In genomic region chr6:85945454-85946185, GRCh38 we compare ENCODE assay signal across 23 cellular contexts.
A peak's percentile ranks its signal among the peaks of the same experiment; 100 is the strongest.
DNase-seq lines count a peak whose midpoint lies in the region; ATAC-seq and TF ChIP-seq lines count a peak whose summit lies in the region.
"Had no signal": no experiment of that assay in that cellular context is flagged by ENCODE, and none has a peak within 500 bp of the region (broad histone marks: within the 10 kb centered on the region; RNA-seq: fewer than 3 reads in every experiment).

No MANE protein-coding gene starts in this region.

- H3K4me1 ChIP-seq in heart left ventricle: no peaks in the 10 kb centered on the region
- H3K4me1 ChIP-seq: BLaER1 treated with 17β-estradiol and CSF1 and Interleukin-3, amounts not matched to agents 10 nM and 100 nM; HAP-1 had no signal

- no peak overlapping the region for H3K27ac ChIP-seq in heart left ventricle
- H3K27ac ChIP-seq: BLaER1 treated with 17β-estradiol and CSF1 and Interleukin-3, amounts not matched to agents 10 nM and 100 nM; SK-N-MC had no signal

- no peaks in the 10 kb centered on the region for H3K27me3 Mint-ChIP-seq in activated T-helper 1 cell treated with anti-CD3 and anti-CD28 coated beads, Interleukin-12 subunit alpha, Interleukin-12 subunit beta, Interleukin-2, Interleukin-4 antibody, amounts not matched to agents 30 ng/mL and 10 ng/mL and 1 ng/mL, durations not matched to agents 14 hours and 24 hours and 36 hours (ENCODE audit: insufficient read depth)
- no peaks in the 10 kb centered on the region; the same call in 1 of the 2 replicates for H3K27me3 Mint-ChIP-seq in WTC11 (ENCODE audit: low read depth)
- H3K27me3 Mint-ChIP-seq: CD4-positive, alpha-beta T cell had no signal

- H3K36me3 Mint-ChIP-seq in activated T-helper 1 cell treated with anti-CD3 and anti-CD28 coated beads, Interleukin-12 subunit alpha, Interleukin-12 subunit beta, Interleukin-2, Interleukin-4 antibody, amounts not matched to agents 30 ng/mL and 10 ng/mL and 1 ng/mL, durations not matched to agents 14 hours and 24 hours and 36 hours (ENCODE audit: low read depth): no peaks in the 10 kb centered on the region
- H3K36me3 Mint-ChIP-seq in WTC11: no peaks in the 10 kb centered on the region

- H3K36me3 ChIP-seq in heart left ventricle: no peaks in the 10 kb centered on the region
- H3K36me3 ChIP-seq: BLaER1 treated with 17β-estradiol and CSF1 and Interleukin-3, amounts not matched to agents 10 nM and 100 nM; HAP-1; MG63 had no signal

- no peak for TF ChIP-seq CTCF in WTC11 (IDR thresholded peaks at IDR 0.05)
- TF ChIP-seq CTCF in heart left ventricle (IDR thresholded peaks at IDR 0.05): no peak

- in situ Hi-C loops in G401 (cut with HindIII; ENCODE audit: low sequenced_read_pairs): no loop called here

- no peak overlapping the region for H3K4me3 Mint-ChIP-seq in activated T-helper 1 cell treated with anti-CD3 and anti-CD28 coated beads, Interleukin-12 subunit alpha, Interleukin-12 subunit beta, Interleukin-2, Interleukin-4 antibody, amounts not matched to agents 30 ng/mL and 10 ng/mL and 1 ng/mL, durations not matched to agents 14 hours and 24 hours and 36 hours
- no peak overlapping the region for H3K4me3 Mint-ChIP-seq in WTC11
- H3K4me3 Mint-ChIP-seq: CD4-positive, alpha-beta T cell had no signal

- peak; percentile 98 for DNase-seq in G401 (ENCODE audit: low spot score)
- DNase-seq in NCI-H524 treated with DMSO at 0.1 percent for 48 hours (lab: John Stamatoyannopoulos, UW): peak; percentile 74
- DNase-seq in cerebellar nuclear complex (lab: John Stamatoyannopoulos, UW): peak; percentile 72 to 89
- peak; percentile 2 for DNase-seq in occipital lobe (lab: John Stamatoyannopoulos, UW)
- DNase-seq in activated T-helper 1 cell treated with anti-CD3 and anti-CD28 coated beads, Interleukin-12 subunit alpha, Interleukin-12 subunit beta, Interleukin-2, Interleukin-4 antibody, amounts not matched to agents 30 ng/mL and 10 ng/mL and 1 ng/mL, durations not matched to agents 14 hours and 24 hours and 36 hours (ENCODE audit: low spot score): no peak
- no peak for DNase-seq in WTC11 (ENCODE audit: low spot score)
- no peak for DNase-seq in heart left ventricle
- no peak for DNase-seq in NCI-H2196 (lab: John Stamatoyannopoulos, UW; ENCODE audit: unreplicated experiment)
- DNase-seq: CD4-positive, alpha-beta T cell; DMS79; EL; GF-D8; GOT3; KBM-7; MG63; NCI-H1105 treated with DMSO at 0.1 percent for 48 hours; NCI-H146; NCI-H2081; NCI-H526; SIG-M5 had no signal

- no peak for ATAC-seq in WTC11
- no peak for ATAC-seq in heart left ventricle

- H3K9me3 ChIP-seq in heart left ventricle: peaks cover 0 to 5% (median 0%) of the 10 kb centered on the region in 12 donors
- H3K9me3 ChIP-seq: BLaER1 treated with 17β-estradiol and CSF1 and Interleukin-3, amounts not matched to agents 10 nM and 100 nM; HAP-1; MG63 had no signal

- no peak overlapping the region for H3K4me3 ChIP-seq in heart left ventricle
- H3K4me3 ChIP-seq: BLaER1 treated with 17β-estradiol and CSF1 and Interleukin-3, amounts not matched to agents 10 nM and 100 nM; HAP-1; MG63; SK-N-MC had no signal

- H3K27me3 ChIP-seq in heart left ventricle: no peaks in the 10 kb centered on the region
- H3K27me3 ChIP-seq: BLaER1 treated with 17β-estradiol and CSF1 and Interleukin-3, amounts not matched to agents 10 nM and 100 nM; MG63 had no signal

- H3K9me3 Mint-ChIP-seq in activated T-helper 1 cell treated with anti-CD3 and anti-CD28 coated beads, Interleukin-12 subunit alpha, Interleukin-12 subunit beta, Interleukin-2, Interleukin-4 antibody, amounts not matched to agents 30 ng/mL and 10 ng/mL and 1 ng/mL, durations not matched to agents 14 hours and 24 hours and 36 hours: no peaks in the 10 kb centered on the region
- peaks cover 6% of the 10 kb centered on the region for H3K9me3 Mint-ChIP-seq in WTC11

- 30 to 55% (median 43%) methylated on average over 6 of the region's 6 CpGs for WGBS in heart left ventricle, 4 donors

- H3K4me1 Mint-ChIP-seq in activated T-helper 1 cell treated with anti-CD3 and anti-CD28 coated beads, Interleukin-12 subunit alpha, Interleukin-12 subunit beta, Interleukin-2, Interleukin-4 antibody, amounts not matched to agents 30 ng/mL and 10 ng/mL and 1 ng/mL, durations not matched to agents 14 hours and 24 hours and 36 hours (ENCODE audit: low read depth): no peaks in the 10 kb centered on the region
- H3K4me1 Mint-ChIP-seq in WTC11: no peaks in the 10 kb centered on the region

- H3K27ac Mint-ChIP-seq in activated T-helper 1 cell treated with anti-CD3 and anti-CD28 coated beads, Interleukin-12 subunit alpha, Interleukin-12 subunit beta, Interleukin-2, Interleukin-4 antibody, amounts not matched to agents 30 ng/mL and 10 ng/mL and 1 ng/mL, durations not matched to agents 14 hours and 24 hours and 36 hours: no peak overlapping the region
- H3K27ac Mint-ChIP-seq in WTC11: no peak overlapping the region
- H3K27ac Mint-ChIP-seq: CD4-positive, alpha-beta T cell had no signal

- CTCF ChIA-PET in WTC11 (lab: Charles Lee): no interaction called here

- intact Hi-C loops in activated T-helper 1 cell treated with anti-CD3 and anti-CD28 coated beads, Interleukin-12 subunit alpha, Interleukin-12 subunit beta, Interleukin-2, Interleukin-4 antibody, amounts not matched to agents 30 ng/mL and 10 ng/mL and 1 ng/mL, durations not matched to agents 14 hours and 24 hours and 36 hours (cut with micrococcal nuclease): no loop called here
- intact Hi-C loops in heart left ventricle (cut with DNase I): no loop called here

- TF ChIP-seq POLR2A in heart left ventricle (IDR thresholded peaks at IDR 0.05): no peak

- POLR2A ChIA-PET in WTC11 (lab: Charles Lee): no interaction called here

TF ChIP-seq in WTC11, 78 proteins besides CTCF, POLR2A, EP300 and RAD21 (continues in another document):
- TF ChIP-seq EMX1 (CRISPR knock-in tag; IDR thresholded peaks at IDR 0.05) (no peak), ZNF138 (CRISPR knock-in tag; conservative IDR thresholded peaks at IDR 0.05) (no peak), USF1 (CRISPR knock-in tag; IDR thresholded peaks at IDR 0.05) (no peak), CBFB (CRISPR knock-in tag; IDR thresholded peaks at IDR 0.05; ENCODE audit: low read depth) (no peak), ZNF317 (CRISPR knock-in tag; IDR thresholded peaks at IDR 0.05; ENCODE audit: borderline replicate concordance, low read depth) (no peak), ZNF396 (CRISPR knock-in tag; IDR thresholded peaks at IDR 0.05; ENCODE audit: borderline replicate concordance) (no peak), E2F4 (CRISPR knock-in tag; IDR thresholded peaks at IDR 0.05; ENCODE audit: borderline replicate concordance, low read depth) (no peak), SOX15 (CRISPR knock-in tag; IDR thresholded peaks at IDR 0.05) (no peak), GTF2I (CRISPR knock-in tag; conservative IDR thresholded peaks at IDR 0.05) (no peak), ERG (CRISPR knock-in tag; IDR thresholded peaks at IDR 0.05) (no peak), JAZF1 (CRISPR knock-in tag; IDR thresholded peaks at IDR 0.05) (no peak), SP1 (CRISPR knock-in tag; conservative IDR thresholded peaks at IDR 0.05) (no peak), ZNF121 (CRISPR knock-in tag; IDR thresholded peaks at IDR 0.05) (no peak), CDX4 (CRISPR knock-in tag; IDR thresholded peaks at IDR 0.05; ENCODE audit: borderline replicate concordance) (no peak)

Comparison
In these comparisons a context has a peak if more than half of its experiments do, and no peak if none do; other contexts are left out.
1. DNase-seq: peak in G401 (single experiment), NCI-H524 treated with DMSO at 0.1 percent for 48 hours (single experiment), cerebellar nuclear complex (2 of 2) and occipital lobe (single experiment); none in activated T-helper 1 cell treated with anti-CD3 and anti-CD28 coated beads, Interleukin-12 subunit alpha, Interleukin-12 subunit beta, Interleukin-2, Interleukin-4 antibody, amounts not matched to agents 30 ng/mL and 10 ng/mL and 1 ng/mL, durations not matched to agents 14 hours and 24 hours and 36 hours (single experiment), WTC11 (single experiment), heart left ventricle (0 of 5) and NCI-H2196 (single experiment).